Comparison of ENCODE assay signal across 14 cellular contexts in genomic region chr19:13001502-13002388, GRCh38. TPM values are rescaled to one million over a fixed set of nuclear protein-coding genes. Genes with fewer than 3 reads are reported as not detected.
DNase-seq lines count a peak whose midpoint lies in the region; ATAC-seq, FAIRE-seq and TF ChIP-seq lines count a peak whose summit lies in the region.
"Had no signal": no experiment of that assay in that cellular context is flagged by ENCODE, and none has a peak within 500 bp of the region (broad histone marks: within the 10 kb centered on the region; RNA-seq: fewer than 3 reads in every experiment).

No MANE protein-coding gene starts in this region.

- H3K23ac ChIP-seq in H1 (ENCODE audit: insufficient read length) = no peak overlapping the region

- H3K4ac ChIP-seq in H1 (replicated peaks; ENCODE audit: insufficient read length, low read depth, low read length) = no peak overlapping the region

- H4K20me1 ChIP-seq in H1 (replicated peaks in 1 of 2; ENCODE audit: control insufficient read depth in 1 of 2, insufficient read depth in 2 of 2, low read length in 2 of 2) = peaks cover 5 to 13% of the 10 kb centered on the region in 2 experiments

- no peak overlapping the region for H2AFZ ChIP-seq in H1 (ENCODE audit: low read length)

- H3K9me3 Mint-ChIP-seq in T-helper 2 cell treated with Interferon-gamma antibody and Interleukin-4, amounts not matched to agents 5 μg/mL and 100 μg/mL, for 36 hours = no peaks in the 10 kb centered on the region
- H3K9me3 Mint-ChIP-seq: central memory CD8-positive, alpha-beta T cell had no signal

- DNase-seq in LNCaP clone FGC (ENCODE audit: low read depth) (no peak), H1 (ENCODE audit: low read depth in 1 of 2, low spot score in 2 of 2) (no peak), lower lobe of right lung (no peak), NCI-H524 treated with DMSO at 0.1 percent for 48 hours (lab: John Stamatoyannopoulos, UW) (no peak), NCI-H1105 (lab: John Stamatoyannopoulos, UW) (no peak)
- DNase-seq in T-helper 2 cell treated with Interferon-gamma antibody and Interleukin-4, amounts not matched to agents 5 μg/mL and 100 μg/mL, for 36 hours (ENCODE audit: low spot score) = no peak
- DNase-seq: activated CD8-positive, alpha-beta memory T cell treated with anti-CD3 and anti-CD28 coated beads, Interleukin-2, amount 10 ng/mL, durations not matched to agents 7 days and 5 days; COR-L47; NCI-H2081; stimulated activated CD4-positive, alpha-beta T cell treated with anti-CD3 and anti-CD28 coated beads, Interleukin-15, amount 100 ng/mL, for 24 hours; trophoblast cell had no signal

- peaks cover 20 to 94% (median 74%) of the 10 kb centered on the region in 4 experiments for H3K27me3 ChIP-seq in H1 (replicated peaks in 1 of 4; ENCODE audit: control insufficient read depth in 3 of 4, extremely low read depth in 1 of 4, insufficient read depth in 3 of 4, low read length in 3 of 4)
- no peaks in the 10 kb centered on the region for H3K27me3 ChIP-seq in lower lobe of right lung (ENCODE audit: low read depth)
- H3K27me3 ChIP-seq in stomach smooth muscle (ENCODE audit: control insufficient read depth in 1 of 2, insufficient read depth in 2 of 2, low read length in 2 of 2) = no peaks in the 10 kb centered on the region

- H3K23me2 ChIP-seq in H1 (ENCODE audit: low read depth, low read length) = no peaks in the 10 kb centered on the region

- H4K5ac ChIP-seq in H1 (ENCODE audit: insufficient read length, low read depth, low read length) = no peak overlapping the region

- H3K79me1 ChIP-seq in H1 (ENCODE audit: low read depth, low read length) = no peaks in the 10 kb centered on the region

- no peak overlapping the region for H3K27ac Mint-ChIP-seq in T-helper 2 cell treated with Interferon-gamma antibody and Interleukin-4, amounts not matched to agents 5 μg/mL and 100 μg/mL, for 36 hours
- H3K27ac Mint-ChIP-seq: activated CD8-positive, alpha-beta memory T cell treated with anti-CD3 and anti-CD28 coated beads, Interleukin-2, amount 10 ng/mL, durations not matched to agents 7 days and 5 days had no signal

- no peak overlapping the region for H3K18ac ChIP-seq in H1 (ENCODE audit: extremely low read depth, low read length)

- TF ChIP-seq RAD21 in H1 (IDR thresholded peaks at IDR 0.05 in 1 of 2, conservative IDR thresholded peaks at IDR 0.05 in 1 of 2; ENCODE audit: low read depth in 2 of 2, low read length in 2 of 2) = no peak

- TF ChIP-seq CTCF in LNCaP clone FGC (IDR thresholded peaks at IDR 0.05; ENCODE audit: control insufficient read depth, extremely low read depth, insufficient read depth) = no peak
- TF ChIP-seq CTCF in H1 (IDR thresholded peaks at IDR 0.05; ENCODE audit: control extremely low read depth in 1 of 3, insufficient read depth in 1 of 3, low read depth in 1 of 3, low read length in 3 of 3) = no peak
- no peak for TF ChIP-seq CTCF in lower lobe of right lung (IDR thresholded peaks at IDR 0.05)

- H2BK120ac ChIP-seq in H1 (replicated peaks; ENCODE audit: low read depth, low read length) = no peak overlapping the region

- H3K79me2 ChIP-seq in H1 (ENCODE audit: control insufficient read depth in 1 of 2, insufficient read depth in 2 of 2, low read length in 2 of 2) = no peaks in the 10 kb centered on the region

- peak overlapping the region; percentile 45; the same call in 1 of the 2 replicates for H2BK12ac ChIP-seq in H1 (ENCODE audit: low read depth, low read length)

- no peak overlapping the region for H3K14ac ChIP-seq in H1 (ENCODE audit: insufficient read length)

- no peak overlapping the region for H3K9ac ChIP-seq in H1 (replicated peaks in 1 of 4; ENCODE audit: extremely low read depth in 1 of 4, low read depth in 3 of 4, low read length in 3 of 4)
- peak overlapping the region; percentile 62 to 66 for H3K9ac ChIP-seq in stomach smooth muscle (ENCODE audit: low read length in 2 of 2)

- H3K36me3 Mint-ChIP-seq in T-helper 2 cell treated with Interferon-gamma antibody and Interleukin-4, amounts not matched to agents 5 μg/mL and 100 μg/mL, for 36 hours (ENCODE audit: low read depth) = no peaks in the 10 kb centered on the region
- H3K36me3 Mint-ChIP-seq: activated CD8-positive, alpha-beta memory T cell treated with anti-CD3 and anti-CD28 coated beads, Interleukin-2, amount 10 ng/mL, durations not matched to agents 7 days and 5 days had no signal

- H3K4me2 ChIP-seq in H1 (ENCODE audit: insufficient read depth in 1 of 2, low read depth in 2 of 2, low read length in 2 of 2) = no peak overlapping the region

- peak; percentile 29 to 46 for ATAC-seq in lower lobe of right lung
- ATAC-seq in HG03457 (IDR thresholded peaks at IDR 0.05; ENCODE audit: unreplicated experiment) = no peak
- ATAC-seq: activated CD8-positive, alpha-beta memory T cell treated with anti-CD3 and anti-CD28 coated beads, Interleukin-2, amount 10 ng/mL, durations not matched to agents 7 days and 5 days had no signal

- TF ChIP-seq POLR2A in H1 (IDR thresholded peaks at IDR 0.05; ENCODE audit: control extremely low read depth in 1 of 2, low read depth in 2 of 2, low read length in 2 of 2) = no peak

- intact Hi-C loops in lower lobe of right lung (cut with DNase I) = no loop called here

- H3K4me3 ChIP-seq in LNCaP clone FGC (ENCODE audit: low read depth, low read length) (peak overlapping the region; percentile 48), H1 (ENCODE audit: extremely low read depth in 1 of 4, insufficient read depth in 2 of 4, low read depth in 3 of 4, low read length in 4 of 4) (no peak overlapping the region), lower lobe of right lung (peak overlapping the region; percentile 41), stomach smooth muscle (ENCODE audit: low read length in 2 of 2) (peak overlapping the region; percentile 55 to 69)

- FAIRE-seq in H1 (lab: Jason Lieb, UNC) = no peak

- POLR2A ChIA-PET in H1 (lab: Charles Lee; ENCODE audit: partially characterized antibody) = interaction anchor here (0.7 to 1.4 kb wide), 3 partner anchors 45 to 88 kb away, joined by 3 to 4 read pairs (median 4); partner anchors contain the start of gene GADD45GIP1

- H3K27ac ChIP-seq in H1 (ENCODE audit: low read depth, low read length) (no peak overlapping the region), lower lobe of right lung (peak overlapping the region; percentile 83), stomach smooth muscle (ENCODE audit: low read length) (peak overlapping the region; percentile 95)

- H3K4me1 ChIP-seq in H1 (replicated peaks in 1 of 4; ENCODE audit: control insufficient read depth in 3 of 4, insufficient read depth in 4 of 4, low read length in 3 of 4) = no peaks in the 10 kb centered on the region; a peak in 3 of 7 replicates
- peaks cover 85% of the 10 kb centered on the region for H3K4me1 ChIP-seq in lower lobe of right lung
- peaks cover 94% of the 10 kb centered on the region for H3K4me1 ChIP-seq in stomach smooth muscle (ENCODE audit: control insufficient read depth, insufficient read depth, low read length)

- no peak overlapping the region for H2BK5ac ChIP-seq in H1 (ENCODE audit: low read depth, low read length)

- no peak overlapping the region for H2BK15ac ChIP-seq in H1 (ENCODE audit: low read length)

- no peak for TF ChIP-seq EP300 in H1 (IDR thresholded peaks at IDR 0.05; ENCODE audit: borderline replicate concordance in 1 of 2, low read depth in 2 of 2, low read length in 2 of 2)

- whole genome bisulfite sequencing in H1 (ENCODE audit: extremely low coverage in 1 of 2, insufficient coverage in 1 of 2, insufficient read length in 1 of 2, insufficient replicate concordance in 2 of 2, low coverage in 1 of 2, low lambda C conversion rate in 2 of 2, missing lambda C conversion rate in 1 of 2), 2 experiments = 86% methylated on average over 35 of the region's 48 CpGs; no CpG with 5 or more reads in 1 of the 2 experiments

- H3K9me3 ChIP-seq in H1 (ENCODE audit: insufficient read depth in 2 of 2, low read depth in 1 of 2, low read length in 1 of 2) (no peaks in the 10 kb centered on the region), lower lobe of right lung (no peaks in the 10 kb centered on the region), stomach smooth muscle (ENCODE audit: control insufficient read depth in 2 of 2, low read length in 2 of 2) (no peaks in the 10 kb centered on the region)

- no peak overlapping the region for H3K56ac ChIP-seq in H1 (replicated peaks; ENCODE audit: insufficient read length, low read depth, low read length)

- CTCF ChIA-PET in H1 (lab: Charles Lee; ENCODE audit: partially characterized antibody) = interaction anchor here (0.6 to 12.9 kb wide), 11 partner anchors 9 to 94 kb away, joined by 3 to 175 read pairs (median 3); no protein-coding TSS in a partner anchor

- 0 out of 2 replicates have a peak overlapping the region, but pooled peaks have one; percentile 61 for H2BK20ac ChIP-seq in H1 (ENCODE audit: low read length)

- peak overlapping the region; percentile 57; the same call in 1 of the 2 replicates for H2AK5ac ChIP-seq in H1 (ENCODE audit: low read depth, low read length)

- H4K91ac ChIP-seq in H1 (replicated peaks; ENCODE audit: insufficient read length, low read length) = no peak overlapping the region

- H3K4me1 Mint-ChIP-seq in T-helper 2 cell treated with Interferon-gamma antibody and Interleukin-4, amounts not matched to agents 5 μg/mL and 100 μg/mL, for 36 hours (ENCODE audit: low read depth) = no peaks in the 10 kb centered on the region
- H3K4me1 Mint-ChIP-seq: activated CD8-positive, alpha-beta memory T cell treated with anti-CD3 and anti-CD28 coated beads, Interleukin-2, amount 10 ng/mL, durations not matched to agents 7 days and 5 days had no signal

- H3K4me3 Mint-ChIP-seq in T-helper 2 cell treated with Interferon-gamma antibody and Interleukin-4, amounts not matched to agents 5 μg/mL and 100 μg/mL, for 36 hours = no peak overlapping the region
- H3K4me3 Mint-ChIP-seq: activated CD8-positive, alpha-beta memory T cell treated with anti-CD3 and anti-CD28 coated beads, Interleukin-2, amount 10 ng/mL, durations not matched to agents 7 days and 5 days; central memory CD8-positive, alpha-beta T cell had no signal

- H3K36me3 ChIP-seq in H1 (ENCODE audit: control insufficient read depth in 2 of 4, insufficient read depth in 4 of 4, low read length in 3 of 4) (no peaks in the 10 kb centered on the region), lower lobe of right lung (peaks cover 8% of the 10 kb centered on the region), stomach smooth muscle (ENCODE audit: control insufficient read depth in 2 of 2, insufficient read depth in 2 of 2, low read length in 2 of 2) (peaks cover 0 to 10% of the 10 kb centered on the region in 2 donors)

- H4K8ac ChIP-seq in H1 (ENCODE audit: extremely low read depth, insufficient read depth, low read length) = no peak overlapping the region

- peaks cover 17% of the 10 kb centered on the region for H3K27me3 Mint-ChIP-seq in T-helper 2 cell treated with Interferon-gamma antibody and Interleukin-4, amounts not matched to agents 5 μg/mL and 100 μg/mL, for 36 hours (ENCODE audit: low read depth)
- H3K27me3 Mint-ChIP-seq: central memory CD8-positive, alpha-beta T cell had no signal

RNA-seq across cellular contexts. Expression of gene NFIX, which starts 6.5 kb away (rescaled TPM):
- 0.20 and 0.27 TPM in 2 replicates for total RNA-seq in H1 (2021; fragmentation: NEBNext Ultra II Directional; extraction: Animal tissue kit (Norgen Biotek cat#: 25700))
- polyA plus RNA-seq in H1 (2011; rRNA removed) = 0.03 and 0.08 TPM in 2 replicates
- 0.05 TPM for polyA plus RNA-seq in H1 (2011; cell fraction: cytosol; rRNA removed)
- polyA plus RNA-seq in H1 (2011; cell fraction: nucleus; rRNA removed) = 0.14 TPM
- 0.09 to 0.22 TPM (median 0.12 TPM) in 3 of 4 replicates, not detected in the other for polyA plus RNA-seq in H1 (2012, experiment 1 of 2)
- 0.07 TPM for polyA plus RNA-seq in H1 (2012, experiment 2 of 2)
- 0.26 TPM for polyA plus RNA-seq in H1 (2013, experiment 1 of 2)
- polyA plus RNA-seq in H1 (2013, experiment 2 of 2) = 0.18 TPM
- polyA minus RNA-seq in H1 (2011; rRNA and poly(A)+ RNA removed) = 0.02 and 0.13 TPM in 2 replicates
- not detected for polyA minus RNA-seq in H1 (2011; cell fraction: cytosol; rRNA and poly(A)+ RNA removed)
- polyA minus RNA-seq in H1 (2011; cell fraction: nucleus; rRNA and poly(A)+ RNA removed) = 0.40 TPM
- 146 TPM for total RNA-seq in lower lobe of right lung

RNA-seq across cellular contexts. Expression of gene DAND5, which starts 32.4 kb away (rescaled TPM):
- total RNA-seq in H1 (2021; fragmentation: NEBNext Ultra II Directional; extraction: Animal tissue kit (Norgen Biotek cat#: 25700)) = 0.17 and 0.25 TPM in 2 replicates
- 0.13 and 0.14 TPM in 2 replicates for polyA plus RNA-seq in H1 (2011; rRNA removed)
- polyA plus RNA-seq in H1 (2011; cell fraction: cytosol; rRNA removed) = 0.23 TPM
- polyA plus RNA-seq in H1 (2011; cell fraction: nucleus; rRNA removed) = 0.29 TPM
- polyA plus RNA-seq in H1 (2012, experiment 1 of 2) = 0.25 to 0.41 TPM (median 0.35 TPM) in 4 replicates
- polyA plus RNA-seq in H1 (2012, experiment 2 of 2) = not detected
- polyA plus RNA-seq in H1 (2013, experiment 1 of 2) = 0.20 TPM
- 0.18 TPM for polyA plus RNA-seq in H1 (2013, experiment 2 of 2)
- polyA minus RNA-seq in H1 (2011; rRNA and poly(A)+ RNA removed) = 0.32 TPM in 2 replicates
- polyA minus RNA-seq in H1 (2011; cell fraction: cytosol; rRNA and poly(A)+ RNA removed) = not detected
- polyA minus RNA-seq in H1 (2011; cell fraction: nucleus; rRNA and poly(A)+ RNA removed) = not detected
- total RNA-seq in lower lobe of right lung = 0.32 TPM

RNA-seq across cellular contexts. Expression of gene GADD45GIP1, which starts 44.7 kb away (rescaled TPM):
- total RNA-seq in H1 (2021; fragmentation: NEBNext Ultra II Directional; extraction: Animal tissue kit (Norgen Biotek cat#: 25700)) = 42.2 and 45.5 TPM in 2 replicates
- polyA plus RNA-seq in H1 (2011; rRNA removed) = 42.6 and 58.5 TPM in 2 replicates
- 69.9 TPM for polyA plus RNA-seq in H1 (2011; cell fraction: cytosol; rRNA removed)
- 48.3 TPM for polyA plus RNA-seq in H1 (2011; cell fraction: nucleus; rRNA removed)
- 29.8 to 63.8 TPM (median 59.7 TPM) in 4 replicates for polyA plus RNA-seq in H1 (2012, experiment 1 of 2)
- polyA plus RNA-seq in H1 (2012, experiment 2 of 2) = 33.7 TPM
- polyA plus RNA-seq in H1 (2013, experiment 1 of 2) = 51.0 TPM
- 51.7 TPM for polyA plus RNA-seq in H1 (2013, experiment 2 of 2)
- polyA minus RNA-seq in H1 (2011; rRNA and poly(A)+ RNA removed) = 3.9 and 4.2 TPM in 2 replicates
- polyA minus RNA-seq in H1 (2011; cell fraction: cytosol; rRNA and poly(A)+ RNA removed) = 18.5 TPM
- 9.9 TPM for polyA minus RNA-seq in H1 (2011; cell fraction: nucleus; rRNA and poly(A)+ RNA removed)
- 14.8 TPM for total RNA-seq in lower lobe of right lung

RNA-seq across cellular contexts. Expression of gene RAD23A, which starts 56.1 kb away (rescaled TPM):
- total RNA-seq in H1 (2021; fragmentation: NEBNext Ultra II Directional; extraction: Animal tissue kit (Norgen Biotek cat#: 25700)) = 73.3 and 76.1 TPM in 2 replicates
- 40.0 and 80.1 TPM in 2 replicates for polyA plus RNA-seq in H1 (2011; rRNA removed)
- 55.5 TPM for polyA plus RNA-seq in H1 (2011; cell fraction: cytosol; rRNA removed)
- polyA plus RNA-seq in H1 (2011; cell fraction: nucleus; rRNA removed) = 103 TPM
- 80.4 to 113 TPM (median 97.5 TPM) in 4 replicates for polyA plus RNA-seq in H1 (2012, experiment 1 of 2)
- polyA plus RNA-seq in H1 (2012, experiment 2 of 2) = 81.2 TPM
- 109 TPM for polyA plus RNA-seq in H1 (2013, experiment 1 of 2)
- 104 TPM for polyA plus RNA-seq in H1 (2013, experiment 2 of 2)
- polyA minus RNA-seq in H1 (2011; rRNA and poly(A)+ RNA removed) = 20.4 and 29.3 TPM in 2 replicates
- 60.7 TPM for polyA minus RNA-seq in H1 (2011; cell fraction: cytosol; rRNA and poly(A)+ RNA removed)
- 34.6 TPM for polyA minus RNA-seq in H1 (2011; cell fraction: nucleus; rRNA and poly(A)+ RNA removed)
- 93.3 TPM for total RNA-seq in lower lobe of right lung

Comparison
In these comparisons a context has a peak if more than half of its experiments do, and no peak if none do; other contexts are left out.
1. H3K4me3 ChIP-seq: peak in LNCaP clone FGC (single experiment), lower lobe of right lung (single experiment) and stomach smooth muscle (2 of 2); none in H1 (0 of 4).
2. H3K9ac ChIP-seq: peak in stomach smooth muscle (2 of 2); none in H1 (0 of 4).
3. RNA of gene NFIX, which starts 6.5 kb away (total RNA-seq): 146 TPM in lower lobe of right lung (single experiment); 0.20 to 0.27 TPM in H1; every median in the first group is over 100 times any median in the second.